In the genomic region with DNA sequence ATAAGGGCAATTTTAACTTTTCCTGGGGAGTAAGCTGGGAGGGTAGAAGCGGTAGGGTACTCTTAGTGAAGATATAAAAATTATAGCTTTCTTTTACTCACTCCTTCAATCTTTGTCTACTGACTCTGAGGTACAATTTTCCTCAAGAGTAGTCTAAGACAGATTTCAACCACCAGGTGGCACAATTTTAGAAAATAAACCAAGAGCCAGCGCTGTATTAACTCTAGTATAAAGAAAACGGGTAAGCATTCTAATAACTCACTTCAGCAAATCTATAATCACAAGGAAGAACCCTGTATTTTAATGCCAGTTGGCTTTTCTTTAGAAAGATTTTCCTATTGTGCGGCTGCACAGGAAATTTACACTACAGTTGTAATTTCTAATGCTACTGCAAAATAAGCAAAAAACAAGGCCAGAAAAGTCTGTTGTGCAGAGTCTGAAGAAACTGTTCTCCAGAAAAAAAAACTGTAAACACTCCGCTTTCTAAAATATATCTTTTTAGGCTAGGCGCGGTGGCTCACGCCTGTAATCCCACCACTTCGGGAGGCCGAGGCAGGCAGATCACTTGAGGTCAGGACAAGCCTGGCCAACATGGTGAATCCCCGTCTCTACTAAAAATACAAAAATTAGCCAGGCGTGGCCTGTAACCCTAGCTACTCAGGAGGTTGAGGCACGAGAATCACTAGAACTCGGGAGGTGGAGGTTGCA, we compare ENCODE assay signal across 8 cellular contexts. TPM values are rescaled to one million over a fixed set of nuclear protein-coding genes. Genes with fewer than 3 reads are reported as not detected.
A peak's percentile ranks its signal among the peaks of the same experiment; 100 is the strongest.
DNase-seq lines count a peak whose midpoint lies in the region; ATAC-seq and TF ChIP-seq lines count a peak whose summit lies in the region.

No MANE protein-coding gene starts in this region.

- POLR2A ChIA-PET in BJ (lab: Charles Lee) = no interaction called here
- POLR2A ChIA-PET in activated naive CD8-positive, alpha-beta T cell treated with anti-CD3 and anti-CD28 coated beads, Interleukin-2, amount 10 ng/mL, durations not matched to agents 7 days and 5 days (lab: Charles Lee) = interaction anchor here (0.6 to 2.5 kb wide), 3 partner anchors 31 to 311 kb away, joined by 3 to 15 read pairs (median 5); partner anchors contain the start of genes ATMIN and C16orf46

- H3K27ac Mint-ChIP-seq in activated naive CD8-positive, alpha-beta T cell treated with anti-CD3 and anti-CD28 coated beads, Interleukin-2, amount 10 ng/mL, durations not matched to agents 7 days and 5 days = peak overlapping the region; percentile 91

- TF ChIP-seq CTCF in BJ (IDR thresholded peaks at IDR 0.05; ENCODE audit: insufficient read depth, low read depth, low read length) (peak; percentile 55), GM12874 (IDR thresholded peaks at IDR 0.05; ENCODE audit: insufficient read depth, low read depth, low read length) (peak; percentile 32)

- no peaks in the 10 kb centered on the region for H3K36me3 ChIP-seq in BJ (ENCODE audit: control insufficient read depth, insufficient read depth, low read length)

- ATAC-seq in activated naive CD8-positive, alpha-beta T cell treated with anti-CD3 and anti-CD28 coated beads, Interleukin-2, amount 10 ng/mL, durations not matched to agents 7 days and 5 days (ENCODE audit: low read depth) = no peak
- ATAC-seq in HG02642 (IDR thresholded peaks at IDR 0.05; ENCODE audit: poor library complexity, unreplicated experiment) = no peak

- no peaks in the 10 kb centered on the region for H3K27me3 Mint-ChIP-seq in activated naive CD8-positive, alpha-beta T cell treated with anti-CD3 and anti-CD28 coated beads, Interleukin-2, amount 10 ng/mL, durations not matched to agents 7 days and 5 days

- CTCF ChIA-PET in BJ (lab: Yijun Ruan, JAX) = interaction anchor here (0.6 to 4.3 kb wide), 16 partner anchors 11 to 194 kb away, joined by 3 to 25 read pairs (median 4); partner anchors contain the start of gene ATMIN

- no peak for DNase-seq in BJ (ENCODE audit: low read depth)
- peak; percentile 16 to 71 for DNase-seq in NCI-H526 (lab: John Stamatoyannopoulos, UW)
- no peak for DNase-seq in activated naive CD8-positive, alpha-beta T cell treated with anti-CD3 and anti-CD28 coated beads, Interleukin-2, amount 10 ng/mL, durations not matched to agents 7 days and 5 days
- DNase-seq in iPS-NIHi11 (ENCODE audit: low spot score) = peak; percentile 28
- DNase-seq in smooth muscle cell of the brain vasculature (ENCODE audit: low read depth, low spot score) = peak; percentile 50
- no peak for DNase-seq in UCSD-AML1 (lab: John Stamatoyannopoulos, UW; ENCODE audit: unreplicated experiment)

- peak overlapping the region; percentile 95 for H3K4me3 Mint-ChIP-seq in activated naive CD8-positive, alpha-beta T cell treated with anti-CD3 and anti-CD28 coated beads, Interleukin-2, amount 10 ng/mL, durations not matched to agents 7 days and 5 days

- peak overlapping the region; percentile 2; the same call in 1 of the 2 replicates for H3K4me3 ChIP-seq in BJ (ENCODE audit: low read depth, low read length)

- no peaks in the 10 kb centered on the region for H3K9me3 Mint-ChIP-seq in activated naive CD8-positive, alpha-beta T cell treated with anti-CD3 and anti-CD28 coated beads, Interleukin-2, amount 10 ng/mL, durations not matched to agents 7 days and 5 days

- peaks cover 23% of the 10 kb centered on the region for H3K36me3 Mint-ChIP-seq in activated naive CD8-positive, alpha-beta T cell treated with anti-CD3 and anti-CD28 coated beads, Interleukin-2, amount 10 ng/mL, durations not matched to agents 7 days and 5 days

- H3K4me1 Mint-ChIP-seq in activated naive CD8-positive, alpha-beta T cell treated with anti-CD3 and anti-CD28 coated beads, Interleukin-2, amount 10 ng/mL, durations not matched to agents 7 days and 5 days = peaks cover 41% of the 10 kb centered on the region

- H3K27me3 ChIP-seq in BJ (ENCODE audit: control insufficient read depth, insufficient read depth, low read length) = no peaks in the 10 kb centered on the region

RNA-seq across cellular contexts. Expression of gene CMC2, which starts 1.9 kb away (rescaled TPM):
- polyA plus RNA-seq in BJ (2011; rRNA removed) = 56.4 and 101 TPM in 2 replicates
- 7.6 and 11.2 TPM in 2 replicates for polyA minus RNA-seq in BJ (2011; rRNA and poly(A)+ RNA removed)
- 10 to 100 TPM; 72.3 to 73.0 TPM for total RNA-seq in activated naive CD8-positive, alpha-beta T cell treated with anti-CD3 and anti-CD28 coated beads, Interleukin-2, amount 10 ng/mL, durations not matched to agents 7 days and 5 days

RNA-seq across cellular contexts. Expression of gene CENPN, which starts 2.2 kb away (rescaled TPM):
- 24.8 and 38.2 TPM in 2 replicates for polyA plus RNA-seq in BJ (2011; rRNA removed)
- polyA minus RNA-seq in BJ (2011; rRNA and poly(A)+ RNA removed) = 29.8 and 38.6 TPM in 2 replicates
- 10 to 100 TPM; 39.4 to 47.0 TPM for total RNA-seq in activated naive CD8-positive, alpha-beta T cell treated with anti-CD3 and anti-CD28 coated beads, Interleukin-2, amount 10 ng/mL, durations not matched to agents 7 days and 5 days

RNA-seq across cellular contexts. Expression of gene ATMIN, which starts 30.8 kb away (rescaled TPM):
- 22.3 and 34.7 TPM in 2 replicates for polyA plus RNA-seq in BJ (2011; rRNA removed)
- 19.1 and 22.1 TPM in 2 replicates for polyA minus RNA-seq in BJ (2011; rRNA and poly(A)+ RNA removed)
- total RNA-seq in activated naive CD8-positive, alpha-beta T cell treated with anti-CD3 and anti-CD28 coated beads, Interleukin-2, amount 10 ng/mL, durations not matched to agents 7 days and 5 days = 10 to 100 TPM; 28.3 to 29.3 TPM

Comparison
In these comparisons a context has a peak if more than half of its experiments do, and no peak if none do; other contexts are left out.
1. DNase-seq: peak in NCI-H526 (2 of 2), iPS-NIHi11 (single experiment) and smooth muscle cell of the brain vasculature (single experiment); none in BJ (single experiment), activated naive CD8-positive, alpha-beta T cell treated with anti-CD3 and anti-CD28 coated beads, Interleukin-2, amount 10 ng/mL, durations not matched to agents 7 days and 5 days (single experiment) and UCSD-AML1 (single experiment).